Comparison of ENCODE assay signal across 11 cellular contexts in the genomic region with DNA sequence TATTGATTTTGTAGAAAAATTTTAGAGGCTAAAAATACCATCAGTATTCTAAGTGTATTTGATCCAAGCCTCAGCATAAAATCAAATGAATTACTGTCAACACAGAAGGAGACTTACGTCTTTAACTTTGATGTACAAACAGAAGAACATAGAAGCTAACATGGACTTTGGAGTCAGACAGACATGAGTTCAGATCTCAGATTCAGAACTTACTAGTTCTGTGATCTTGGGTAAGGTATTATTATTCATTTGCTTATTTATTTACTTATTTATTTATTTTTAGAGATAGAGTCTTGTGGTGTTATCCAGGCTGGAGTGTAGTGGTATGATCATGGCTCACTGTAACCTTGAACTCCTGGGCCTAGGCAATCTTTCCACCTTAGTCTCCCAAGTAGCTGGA. TPM values are rescaled to one million over a fixed set of nuclear protein-coding genes. Genes with fewer than 3 reads are reported as not detected.
DNase-seq lines count a peak whose midpoint lies in the region; ATAC-seq and TF ChIP-seq lines count a peak whose summit lies in the region.
"Had no signal": no experiment of that assay in that cellular context is flagged by ENCODE, and none has a peak within 500 bp of the region (broad histone marks: within the 10 kb centered on the region; RNA-seq: fewer than 3 reads in every experiment).

No MANE protein-coding gene starts in this region.

- H3K4me1 Mint-ChIP-seq in activated CD4-positive, alpha-beta memory T cell treated with anti-CD3 and anti-CD28 coated beads, Interleukin-2, amount 10 ng/mL, durations not matched to agents 7 days and 5 days = peaks cover 53% of the 10 kb centered on the region

- POLR2A ChIA-PET in activated CD4-positive, alpha-beta memory T cell treated with anti-CD3 and anti-CD28 coated beads, Interleukin-2, amount 10 ng/mL, durations not matched to agents 7 days and 5 days (lab: Charles Lee) = interaction anchor here (1.5 to 9.3 kb wide), 10 partner anchors 10 to 328 kb away, joined by 3 to 141 read pairs (median 10); partner anchors contain the start of genes AP2B1, PEX12, SLFN11 and SLFN5

- H3K4me1 ChIP-seq in right atrium auricular region = peaks cover 3 to 23% of the 10 kb centered on the region in 2 donors
- peaks cover 0 to 16% (median 0%) of the 10 kb centered on the region in 4 donors for H3K4me1 ChIP-seq in right lobe of liver
- H3K4me1 ChIP-seq in uterus = no peaks in the 10 kb centered on the region
- H3K4me1 ChIP-seq in prostate gland (replicated peaks) = no peaks in the 10 kb centered on the region

- H3K27ac ChIP-seq in right atrium auricular region = peak overlapping the region; percentile 58 to 62
- peak overlapping the region; percentile 35 to 73 (median 61) for H3K27ac ChIP-seq in right lobe of liver
- peak overlapping the region; percentile 55 to 66 for H3K27ac ChIP-seq in uterus
- no peak overlapping the region for H3K27ac ChIP-seq in prostate gland
- H3K27ac ChIP-seq: WERI-Rb-1 had no signal

- H3K27ac Mint-ChIP-seq in activated CD4-positive, alpha-beta memory T cell treated with anti-CD3 and anti-CD28 coated beads, Interleukin-2, amount 10 ng/mL, durations not matched to agents 7 days and 5 days = peak overlapping the region; percentile 100

- ATAC-seq in left ventricle myocardium superior (no peak), right lobe of liver (peak in 1 of 4 donors; percentile 16)

- peaks cover under 1% of the 10 kb centered on the region for H3K27me3 Mint-ChIP-seq in activated CD4-positive, alpha-beta memory T cell treated with anti-CD3 and anti-CD28 coated beads, Interleukin-2, amount 10 ng/mL, durations not matched to agents 7 days and 5 days

- TF ChIP-seq CTCF in right atrium auricular region (IDR thresholded peaks at IDR 0.05) = no peak
- no peak for TF ChIP-seq CTCF in right lobe of liver (IDR thresholded peaks at IDR 0.05)
- TF ChIP-seq CTCF in uterus (IDR thresholded peaks at IDR 0.05) = no peak
- no peak for TF ChIP-seq CTCF in prostate gland (IDR thresholded peaks at IDR 0.05)

- H3K4me3 ChIP-seq in right atrium auricular region (no peak overlapping the region), right lobe of liver (peak overlapping the region; percentile 16 to 36 (median 28)), uterus (no peak overlapping the region), prostate gland (no peak overlapping the region)

- H3K36me3 ChIP-seq in right atrium auricular region (no peaks in the 10 kb centered on the region), right lobe of liver (no peaks in the 10 kb centered on the region), uterus (no peaks in the 10 kb centered on the region), prostate gland (no peaks in the 10 kb centered on the region)
- H3K36me3 ChIP-seq: WERI-Rb-1 had no signal

- H3K9me3 Mint-ChIP-seq in activated CD4-positive, alpha-beta memory T cell treated with anti-CD3 and anti-CD28 coated beads, Interleukin-2, amount 10 ng/mL, durations not matched to agents 7 days and 5 days = peaks cover 4% of the 10 kb centered on the region

- H3K27me3 ChIP-seq in right atrium auricular region (no peaks in the 10 kb centered on the region), right lobe of liver (no peaks in the 10 kb centered on the region), uterus (no peaks in the 10 kb centered on the region), prostate gland (replicated peaks; ENCODE audit: insufficient read depth) (no peaks in the 10 kb centered on the region)

- intact Hi-C loops in left ventricle myocardium superior (cut with micrococcal nuclease) (no loop called here), right lobe of liver (cut with DNase I) (no loop called here), uterus (cut with DNase I; ENCODE audit: low total_unique reads) (no loop called here), prostate gland (cut with DNase I) (no loop called here)

- no peaks in the 10 kb centered on the region for H3K9me3 ChIP-seq in right atrium auricular region
- H3K9me3 ChIP-seq in right lobe of liver = no peaks in the 10 kb centered on the region
- no peaks in the 10 kb centered on the region for H3K9me3 ChIP-seq in uterus
- H3K9me3 ChIP-seq in prostate gland = no peaks in the 10 kb centered on the region

- CTCF ChIA-PET in activated CD4-positive, alpha-beta memory T cell treated with anti-CD3 and anti-CD28 coated beads, Interleukin-2, amount 10 ng/mL, durations not matched to agents 7 days and 5 days (lab: Charles Lee) = interaction anchor here (0.5 to 1.6 kb wide), 5 partner anchors 13 to 301 kb away, joined by 3 to 6 read pairs (median 3); partner anchors contain the start of gene PEX12

- peaks cover 27% of the 10 kb centered on the region for H3K36me3 Mint-ChIP-seq in activated CD4-positive, alpha-beta memory T cell treated with anti-CD3 and anti-CD28 coated beads, Interleukin-2, amount 10 ng/mL, durations not matched to agents 7 days and 5 days (ENCODE audit: low read depth)

- no peak for TF ChIP-seq POLR2A in right lobe of liver (IDR thresholded peaks at IDR 0.05)
- TF ChIP-seq POLR2A in uterus (IDR thresholded peaks at IDR 0.05) = no peak
- no peak for TF ChIP-seq POLR2A in prostate gland (IDR thresholded peaks at IDR 0.05)

- 8% methylated on average over 1 of the region's 1 CpG for WGBS in right lobe of liver (ENCODE audit: insufficient coverage, low coverage, low lambda C conversion rate, missing lambda C conversion rate)
- WGBS in prostate gland = 67% methylated on average over 1 of the region's 1 CpG

- DNase-seq in right atrium auricular region (ENCODE audit: low spot score) (no peak), left ventricle myocardium superior (no peak), right lobe of liver (no peak), uterus (no peak), prostate gland (ENCODE audit: low spot score) (no peak), NCI-H82 (lab: John Stamatoyannopoulos, UW) (no peak)
- no peak for DNase-seq in activated CD4-positive, alpha-beta memory T cell treated with anti-CD3 and anti-CD28 coated beads, Interleukin-2, amount 10 ng/mL, durations not matched to agents 7 days and 5 days
- no peak for DNase-seq in stimulated activated CD4-positive, alpha-beta T cell treated with anti-CD3 and anti-CD28 coated beads, Interleukin-15, amount 100 ng/mL, for 24 hours
- DNase-seq: WERI-Rb-1 had no signal

- peak overlapping the region; percentile 86 for H3K4me3 Mint-ChIP-seq in activated CD4-positive, alpha-beta memory T cell treated with anti-CD3 and anti-CD28 coated beads, Interleukin-2, amount 10 ng/mL, durations not matched to agents 7 days and 5 days

RNA-seq across cellular contexts. Expression of gene SLFN12L, which starts 4.0 kb away (rescaled TPM):
- under 1 TPM; 0.22 to 0.59 TPM for total RNA-seq in right atrium auricular region
- total RNA-seq in left ventricle myocardium superior = 0.32 TPM
- 100 to 1,000 TPM; 103 to 110 TPM for total RNA-seq in activated CD4-positive, alpha-beta memory T cell treated with anti-CD3 and anti-CD28 coated beads, Interleukin-2, amount 10 ng/mL, durations not matched to agents 7 days and 5 days
- 1 to 10 TPM in 1 of 6 experiments, under 1 TPM in 4, not detected in 1; 0.32 to 2.6 (median 0.69) TPM for total RNA-seq in right lobe of liver
- 1 to 10 TPM in 2 of 4 donors, under 1 TPM in 2; 0.55 to 2.8 (median 1.4) TPM for total RNA-seq in uterus
- 1 to 10 TPM in 1 of 2 donors, under 1 TPM in 1; 0.23 to 1.2 TPM for total RNA-seq in prostate gland
- total RNA-seq: HT-29 had no signal

RNA-seq across cellular contexts. Expression of gene SLFN14, which starts 19.2 kb away (rescaled TPM):
- total RNA-seq in right atrium auricular region (not detected), left ventricle myocardium superior (not detected), right lobe of liver (under 1 TPM in 2 of 6 experiments, not detected in 4; 0.12 to 0.42 TPM), uterus (under 1 TPM in 1 of 4 donors, not detected in 3; 0.76 TPM), prostate gland (not detected)
- not detected for total RNA-seq in activated CD4-positive, alpha-beta memory T cell treated with anti-CD3 and anti-CD28 coated beads, Interleukin-2, amount 10 ng/mL, durations not matched to agents 7 days and 5 days
- total RNA-seq: bronchial epithelial cell, HT-29 had no signal

RNA-seq across cellular contexts. Expression of gene PEX12, which starts 36.9 kb away (rescaled TPM):
- total RNA-seq in right atrium auricular region = 1 to 10 TPM; 8.7 to 8.9 TPM
- 7.9 TPM for total RNA-seq in left ventricle myocardium superior
- total RNA-seq in activated CD4-positive, alpha-beta memory T cell treated with anti-CD3 and anti-CD28 coated beads, Interleukin-2, amount 10 ng/mL, durations not matched to agents 7 days and 5 days = 1 to 10 TPM; 3.8 to 4.5 TPM
- 1 to 10 TPM; 2.9 to 6.4 (median 4.3) TPM for total RNA-seq in right lobe of liver
- 10 to 100 TPM in 1 of 4 donors, 1 to 10 TPM in 3; 5.3 to 15.9 (median 8.6) TPM for total RNA-seq in uterus
- 10 to 100 TPM in 1 of 2 donors, 1 to 10 TPM in 1; 9.4 to 11.6 TPM for total RNA-seq in prostate gland

RNA-seq across cellular contexts. Expression of gene AP2B1, which starts 45.7 kb away (rescaled TPM):
- total RNA-seq in right atrium auricular region (10 to 100 TPM; 79.8 to 80.1 TPM), left ventricle myocardium superior (119 TPM), right lobe of liver (10 to 100 TPM; 33.8 to 62.7 (median 40.8) TPM), uterus (100 to 1,000 TPM in 1 of 4 donors, 10 to 100 TPM in 3; 40.7 to 124 (median 61.5) TPM), prostate gland (10 to 100 TPM; 66.8 to 92.9 TPM)
- total RNA-seq in activated CD4-positive, alpha-beta memory T cell treated with anti-CD3 and anti-CD28 coated beads, Interleukin-2, amount 10 ng/mL, durations not matched to agents 7 days and 5 days = 100 to 1,000 TPM; 196 to 203 TPM

Comparison
In these comparisons a context has a peak if more than half of its experiments do, and no peak if none do; other contexts are left out.
1. H3K27ac ChIP-seq: peak in right atrium auricular region (2 of 2), right lobe of liver (3 of 3) and uterus (2 of 2); none in prostate gland (0 of 2).
2. H3K4me3 ChIP-seq: peak in right lobe of liver (3 of 3); none in right atrium auricular region (0 of 2), uterus (0 of 2) and prostate gland (0 of 2).
3. RNA of gene SLFN12L, which starts 4.0 kb away (total RNA-seq): 103 to 110 TPM in activated CD4-positive, alpha-beta memory T cell treated with anti-CD3 and anti-CD28 coated beads, Interleukin-2, amount 10 ng/mL, durations not matched to agents 7 days and 5 days; 0.55 to 2.8 TPM in uterus, 0.23 to 1.2 TPM in prostate gland, 0.32 to 2.6 TPM in right lobe of liver, 0.22 to 0.59 TPM in right atrium auricular region and 0.32 TPM in left ventricle myocardium superior (single experiment); every median in the first group is over 10 times any median in the second.